1 cellular context compared by ENCODE assay signal in the genomic region with DNA sequence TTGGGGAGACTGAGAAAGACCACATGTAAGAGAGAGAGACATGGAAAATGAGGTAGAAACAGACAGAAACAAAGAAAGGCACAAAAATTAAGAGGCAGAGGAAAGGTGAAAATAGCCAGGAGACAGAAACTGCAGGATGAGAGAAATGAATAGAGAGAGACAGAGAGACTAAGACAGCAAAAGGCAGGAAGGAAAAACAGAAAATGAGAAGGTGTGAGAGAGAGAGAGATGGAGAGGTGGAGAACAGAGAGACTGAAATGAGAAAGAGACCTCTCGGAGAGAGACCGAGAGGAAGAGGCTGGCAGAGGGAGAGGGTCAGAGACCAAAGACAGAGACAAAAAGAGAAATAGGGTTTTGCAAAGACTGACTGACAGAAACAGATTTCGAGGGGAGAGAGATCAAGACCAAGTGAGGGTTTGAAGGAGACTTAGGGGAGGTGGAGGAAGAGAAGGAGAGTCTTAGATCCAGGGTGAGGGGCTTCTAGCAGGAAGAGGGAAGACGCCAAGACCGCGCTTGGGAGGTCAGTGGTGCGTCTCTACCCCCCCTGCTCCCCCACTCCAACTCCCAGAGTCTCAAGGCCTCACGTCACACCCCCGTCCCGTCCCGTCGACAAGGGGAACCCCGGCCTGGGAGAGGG.
TF ChIP-seq lines count a peak whose summit lies in the region.

No MANE protein-coding gene starts in this region.

TF ChIP-seq in GM12878, 131 proteins besides CTCF, POLR2A, EP300 and RAD21:
- TF ChIP-seq NBN (IDR thresholded peaks at IDR 0.05) (no peak), JUND (IDR thresholded peaks at IDR 0.05; ENCODE audit: low read depth, low read length) (no peak), CHD2 (IDR thresholded peaks at IDR 0.05; ENCODE audit: borderline replicate concordance, low read depth, low read length) (no peak), EZH2 (IDR thresholded peaks at IDR 0.05; ENCODE audit: borderline replicate concordance, control insufficient read depth, low read depth, low read length) (0 out of 2 replicates have a peak, but pooled peaks have one; percentile 4)
